23 cellular contexts compared by ENCODE assay signal in genomic region chr11:125916683-125917337, GRCh38. TPM values are rescaled to one million over a fixed set of nuclear protein-coding genes. Genes with fewer than 3 reads are reported as not detected.
"Had no signal": no experiment of that assay in that cellular context is flagged by ENCODE, and none has a peak within 500 bp of the region (broad histone marks: within the 10 kb centered on the region; RNA-seq: fewer than 3 reads in every experiment).

No MANE protein-coding gene starts in this region.

- H3K4me1 ChIP-seq: ascending aorta, gastrocnemius medialis, left ventricle myocardium inferior, neural progenitor cell, suprapubic skin had no signal

- H3K27me3 ChIP-seq: ascending aorta, neural progenitor cell had no signal

- H3K4me2 ChIP-seq: neural progenitor cell had no signal

- H3K36me3 ChIP-seq: ascending aorta, gastrocnemius medialis, left ventricle myocardium inferior, neural progenitor cell, suprapubic skin had no signal

- H3K27ac ChIP-seq: ascending aorta, gastrocnemius medialis, left ventricle myocardium inferior, neural progenitor cell, suprapubic skin had no signal

- H3K4me3 ChIP-seq: ascending aorta, gastrocnemius medialis, left ventricle myocardium inferior, neural progenitor cell, suprapubic skin had no signal

- H2AFZ ChIP-seq: neural progenitor cell had no signal

- DNase-seq: activated CD4-positive, alpha-beta T cell treated with anti-CD3 and anti-CD28 coated beads, Interleukin-2, amount 10 ng/mL, durations not matched to agents 7 days and 5 days; activated CD8-positive, alpha-beta T cell treated with anti-CD3 and anti-CD28 coated beads, Interleukin-2, amount 10 ng/mL, durations not matched to agents 7 days and 5 days; activated effector memory CD4-positive, alpha-beta T cell treated with anti-CD3 and anti-CD28 coated beads, Interleukin-2, amount 50 U/mL, for 16 hours; activated T-cell treated with anti-CD3 and anti-CD28 coated beads, Interleukin-2, amount 50 U/mL, for 48 hours; cerebellar nuclear complex; effector CD4-positive, alpha-beta T cell; gastrocnemius medialis; head of caudate nucleus; kidney; left ventricle myocardium inferior; mammary epithelial cell; midbrain; naive thymus-derived CD4-positive, alpha-beta T cell; stimulated activated CD4-positive, alpha-beta T cell treated with anti-CD3 and anti-CD28 coated beads, Interleukin-2, amount 100 ng/mL, for 48 hours; T-helper 1 cell; T-helper 9 cell; trophoblast cell had no signal

- H3K9me3 ChIP-seq: ascending aorta, gastrocnemius medialis, left ventricle myocardium inferior, suprapubic skin had no signal

- H3K9ac ChIP-seq: neural progenitor cell had no signal

RNA-seq across cellular contexts. Expression of gene DDX25, which starts 12.5 kb away (rescaled TPM):
- total RNA-seq: activated CD8-positive, alpha-beta T cell treated with anti-CD3 and anti-CD28 coated beads, Interleukin-2, amount 10 ng/mL, durations not matched to agents 7 days and 5 days; ascending aorta; gastrocnemius medialis; mammary epithelial cell; osteoblast had no signal

RNA-seq across cellular contexts. Expression of gene VSIG10L2, which starts 29.0 kb away (rescaled TPM):
- total RNA-seq: activated CD4-positive, alpha-beta T cell treated with anti-CD3 and anti-CD28 coated beads, Interleukin-2, amount 10 ng/mL, durations not matched to agents 7 days and 5 days; activated CD8-positive, alpha-beta T cell treated with anti-CD3 and anti-CD28 coated beads, Interleukin-2, amount 10 ng/mL, durations not matched to agents 7 days and 5 days; ascending aorta; kidney; mammary epithelial cell; naive thymus-derived CD4-positive, alpha-beta T cell; osteoblast; progenitor cell of endocrine pancreas; skeletal muscle tissue had no signal
- polyA plus RNA-seq: mammary epithelial cell; naive thymus-derived CD4-positive, alpha-beta T cell had no signal
